In the genomic region with DNA sequence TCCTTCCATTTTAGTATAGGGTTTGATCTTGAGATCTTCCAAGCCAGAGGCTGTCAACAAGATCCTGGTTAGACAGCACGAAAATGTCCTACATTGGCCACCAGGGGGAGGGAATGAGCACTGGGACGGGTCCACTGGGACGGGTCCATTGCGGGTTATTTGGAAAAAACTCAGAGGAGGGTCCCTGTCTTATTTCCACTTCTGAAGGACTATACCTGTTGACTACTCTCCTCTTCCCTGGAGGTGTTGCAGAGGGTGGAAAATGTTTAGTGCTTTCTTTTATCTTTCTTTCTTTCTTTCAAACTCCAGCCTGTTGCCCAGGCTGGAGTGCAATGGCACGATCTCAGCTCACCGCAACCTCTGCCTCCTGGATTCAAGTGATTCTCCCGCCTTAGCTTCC, we compare ENCODE assay signal across 8 cellular contexts. TPM values are rescaled to one million over a fixed set of nuclear protein-coding genes. Genes with fewer than 3 reads are reported as not detected.
DNase-seq lines count a peak whose midpoint lies in the region; ATAC-seq and TF ChIP-seq lines count a peak whose summit lies in the region.

No MANE protein-coding gene starts in this region.

- H4K20me1 ChIP-seq in smooth muscle cell (ENCODE audit: low read depth) = no peaks in the 10 kb centered on the region

- peak; percentile 77 for DNase-seq in AG08395 (ENCODE audit: low spot score)
- peak; percentile 82 for DNase-seq in GM13976 (ENCODE audit: low spot score)
- peak; percentile 75 for DNase-seq in OCI-M1 (lab: John Stamatoyannopoulos, UW)
- peak; percentile 84 for DNase-seq in activated effector memory CD4-positive, alpha-beta T cell treated with anti-CD3 and anti-CD28 coated beads, Interleukin-2, amount 50 U/mL, for 16 hours
- peak; percentile 83 for DNase-seq in cardiac septum (ENCODE audit: low spot score)
- DNase-seq in smooth muscle cell (lab: John Stamatoyannopoulos, UW; ENCODE audit: unreplicated experiment) = no peak

- no peaks in the 10 kb centered on the region for H3K9me3 ChIP-seq in smooth muscle cell (replicated peaks; ENCODE audit: low read depth)

- H3K4me3 ChIP-seq in smooth muscle cell = no peak overlapping the region

- no peak overlapping the region for H3K4me2 ChIP-seq in smooth muscle cell

- no peaks in the 10 kb centered on the region for H3F3A ChIP-seq in smooth muscle cell (ENCODE audit: low read depth)

- no peak overlapping the region for H2AFZ ChIP-seq in smooth muscle cell (ENCODE audit: low read depth)

- in situ Hi-C loops in GM13976 (cut with MboI; ENCODE audit: low sequenced_read_pairs, unreplicated experiment) = loop anchor here (10.0 kb wide), 1 partner anchor 220 kb away; no protein-coding TSS in a partner anchor

- no peaks in the 10 kb centered on the region for H3K79me2 ChIP-seq in smooth muscle cell (ENCODE audit: low read depth)

- peaks cover 16% of the 10 kb centered on the region for H3K4me1 ChIP-seq in smooth muscle cell (ENCODE audit: low read depth)

- intact Hi-C loops in cardiac septum (cut with DNase I) = loop anchor here (2.0 kb wide), 1 partner anchor 64 kb away; no protein-coding TSS in a partner anchor

- no peak overlapping the region for H3K9ac ChIP-seq in smooth muscle cell (ENCODE audit: low read depth)

- 20% methylated on average over 7 of the region's 7 CpGs for WGBS in smooth muscle cell (ENCODE audit: low lambda C conversion rate)

- TF ChIP-seq CTCF in GM13976 (IDR thresholded peaks at IDR 0.05; ENCODE audit: borderline replicate concordance, control extremely low read depth, extremely low read depth, insufficient read depth, missing control alignments) (peak; percentile 66), smooth muscle cell (IDR thresholded peaks at IDR 0.05; ENCODE audit: borderline replicate concordance, insufficient read depth, poor library complexity, severe bottlenecking) (peak; percentile 70)

- H3K27me3 ChIP-seq in smooth muscle cell (ENCODE audit: low read depth) = peaks cover 24% of the 10 kb centered on the region

- no peak overlapping the region for H3K27ac ChIP-seq in smooth muscle cell (ENCODE audit: low read depth)

- H3K36me3 ChIP-seq in smooth muscle cell (ENCODE audit: low read depth) = no peaks in the 10 kb centered on the region

- no peak for ATAC-seq in GM19328 (IDR thresholded peaks at IDR 0.05; ENCODE audit: unreplicated experiment)
- ATAC-seq in HG02981 (IDR thresholded peaks at IDR 0.05; ENCODE audit: unreplicated experiment) = no peak

RNA-seq across cellular contexts. Expression of a gene that starts 2.5 kb away (rescaled TPM):
- total RNA-seq in cardiac septum (not detected), smooth muscle cell (0.27 TPM in 1 of 2 replicates, not detected in the other)
- polyA plus RNA-seq in smooth muscle cell = 0.41 TPM in 1 of 2 replicates, not detected in the other

RNA-seq across cellular contexts. Expression of a gene that starts 16.3 kb away (rescaled TPM):
- total RNA-seq in cardiac septum = 163 TPM
- total RNA-seq in smooth muscle cell = 37.8 and 52.5 TPM in 2 replicates
- polyA plus RNA-seq in smooth muscle cell = 50.6 and 55.7 TPM in 2 replicates
